13 cellular contexts compared by ENCODE assay signal in the genomic region with DNA sequence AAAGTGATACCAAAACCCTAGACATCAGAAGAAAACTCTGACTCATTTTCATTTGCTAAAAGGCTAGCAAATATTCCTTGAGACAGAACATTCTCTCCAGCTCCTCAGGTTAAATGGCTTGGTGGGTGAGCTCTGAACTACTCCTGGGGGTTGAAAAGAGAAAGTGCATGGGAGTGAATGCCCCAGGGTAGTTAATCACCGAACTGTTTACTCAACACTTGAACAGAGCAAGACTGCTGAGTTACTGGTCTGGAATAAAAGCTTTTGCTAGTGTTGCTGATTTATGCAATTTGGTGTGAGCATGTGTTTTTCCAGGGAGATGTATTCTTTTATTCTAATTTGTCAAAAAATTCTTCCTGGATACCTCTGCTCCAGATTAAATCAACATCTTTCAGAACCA.
DNase-seq lines count a peak whose midpoint lies in the region; TF ChIP-seq lines count a peak whose summit lies in the region.
"Had no signal": no experiment of that assay in that cellular context is flagged by ENCODE, and none has a peak within 500 bp of the region (broad histone marks: within the 10 kb centered on the region; RNA-seq: fewer than 3 reads in every experiment).

No MANE protein-coding gene starts in this region.

- no peaks in the 10 kb centered on the region for H3K36me3 Mint-ChIP-seq in activated CD4-positive, alpha-beta memory T cell treated with anti-CD3 and anti-CD28 coated beads for 36 hours

- H3K27ac Mint-ChIP-seq in activated CD4-positive, alpha-beta memory T cell treated with anti-CD3 and anti-CD28 coated beads for 36 hours: no peak overlapping the region

- no peak overlapping the region for H3K4me3 ChIP-seq in epithelial cell of proximal tubule (ENCODE audit: low read depth, low read length)
- H3K4me3 ChIP-seq: colonic mucosa, K562 had no signal

- DNase-seq in HuH-7 (ENCODE audit: low spot score) (peak; percentile 66), NCI-H748 (lab: John Stamatoyannopoulos, UW; ENCODE audit: unreplicated experiment) (peak; percentile 91), epithelial cell of proximal tubule (ENCODE audit: low read depth) (peak; percentile 88), retina (peak; percentile 43)
- no peak for DNase-seq in activated CD4-positive, alpha-beta T cell treated with anti-CD3 and anti-CD28 coated beads, Interleukin-2, amount 50 U/mL, for 4 hours
- DNase-seq in activated CD4-positive, alpha-beta memory T cell treated with anti-CD3 and anti-CD28 coated beads for 36 hours: no peak
- DNase-seq in effector CD8-positive, alpha-beta T cell (lab: John Stamatoyannopoulos, UW): no peak
- DNase-seq: activated naive CD4-positive, alpha-beta T cell treated with anti-CD3 and anti-CD28 coated beads, Interleukin-2, amount 50 U/mL, for 16 hours; colonic mucosa; DMS79; head of caudate nucleus; T-helper 1 cell had no signal

- POLR2A ChIA-PET in activated CD4-positive, alpha-beta memory T cell treated with anti-CD3 and anti-CD28 coated beads for 36 hours (lab: Charles Lee): no interaction called here

- H3K27me3 Mint-ChIP-seq in activated CD4-positive, alpha-beta memory T cell treated with anti-CD3 and anti-CD28 coated beads for 36 hours: no peaks in the 10 kb centered on the region

- TF ChIP-seq CTCF in epithelial cell of proximal tubule (conservative IDR thresholded peaks at IDR 0.05; ENCODE audit: low read depth, low read length): peak; percentile 49

- CTCF ChIA-PET in activated CD4-positive, alpha-beta memory T cell treated with anti-CD3 and anti-CD28 coated beads for 36 hours (lab: Charles Lee): no interaction called here

- H3K4me3 Mint-ChIP-seq in activated CD4-positive, alpha-beta memory T cell treated with anti-CD3 and anti-CD28 coated beads for 36 hours: no peak overlapping the region

- H3K4me1 Mint-ChIP-seq in activated CD4-positive, alpha-beta memory T cell treated with anti-CD3 and anti-CD28 coated beads for 36 hours (ENCODE audit: low read depth): no peaks in the 10 kb centered on the region

- intact Hi-C loops in activated CD4-positive, alpha-beta memory T cell treated with anti-CD3 and anti-CD28 coated beads for 36 hours (cut with micrococcal nuclease): no loop called here

- peaks cover 14% of the 10 kb centered on the region for H3K9me3 Mint-ChIP-seq in activated CD4-positive, alpha-beta memory T cell treated with anti-CD3 and anti-CD28 coated beads for 36 hours

Comparison
In these comparisons a context has a peak if more than half of its experiments do, and no peak if none do; other contexts are left out.
1. DNase-seq: peak in HuH-7 (single experiment), NCI-H748 (single experiment), epithelial cell of proximal tubule (single experiment) and retina (single experiment); none in activated CD4-positive, alpha-beta T cell treated with anti-CD3 and anti-CD28 coated beads, Interleukin-2, amount 50 U/mL, for 4 hours (0 of 2), activated CD4-positive, alpha-beta memory T cell treated with anti-CD3 and anti-CD28 coated beads for 36 hours (single experiment) and effector CD8-positive, alpha-beta T cell (single experiment).